Comparison of ENCODE assay signal across 1 cellular context in genomic region chr10:34262965-34263364, GRCh38.
TF ChIP-seq lines count a peak whose summit lies in the region.

No MANE protein-coding gene starts in this region.

TF ChIP-seq in SK-N-SH treated with all-trans-retinoic acid at 6 μM for 48 hours, 23 proteins besides CTCF, POLR2A, EP300 and RAD21 (continued from another document):
- TF ChIP-seq CREB5 (CRISPR knock-in tag; IDR thresholded peaks at IDR 0.05; ENCODE audit: low read depth), result no peak
- no peak for TF ChIP-seq ZFP3 (CRISPR knock-in tag; IDR thresholded peaks at IDR 0.05)
- TF ChIP-seq, protein P1, sequence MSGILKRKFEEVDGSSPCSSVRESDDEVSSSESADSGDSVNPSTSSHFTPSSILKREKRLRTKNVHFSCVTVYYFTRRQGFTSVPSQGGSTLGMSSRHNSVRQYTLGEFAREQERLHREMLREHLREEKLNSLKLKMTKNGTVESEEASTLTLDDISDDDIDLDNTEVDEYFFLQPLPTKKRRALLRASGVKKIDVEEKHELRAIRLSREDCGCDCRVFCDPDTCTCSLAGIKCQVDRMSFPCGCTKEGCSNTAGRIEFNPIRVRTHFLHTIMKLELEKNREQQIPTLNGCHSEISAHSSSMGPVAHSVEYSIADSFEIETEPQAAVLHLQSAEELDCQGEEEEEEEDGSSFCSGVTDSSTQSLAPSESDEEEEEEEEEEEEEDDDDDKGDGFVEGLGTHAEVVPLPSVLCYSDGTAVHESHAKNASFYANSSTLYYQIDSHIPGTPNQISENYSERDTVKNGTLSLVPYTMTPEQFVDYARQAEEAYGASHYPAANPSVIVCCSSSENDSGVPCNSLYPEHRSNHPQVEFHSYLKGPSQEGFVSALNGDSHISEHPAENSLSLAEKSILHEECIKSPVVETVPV (CRISPR knock-in tag; IDR thresholded peaks at IDR 0.05), result no peak
- TF ChIP-seq ISL1 (CRISPR knock-in tag; IDR thresholded peaks at IDR 0.05), result no peak
- TF ChIP-seq BACH2 (CRISPR knock-in tag; IDR thresholded peaks at IDR 0.05; ENCODE audit: borderline replicate concordance), result no peak
